ENCODE assay signal across 21 cellular contexts in genomic region chr10:119374236-119374635, GRCh38.
A peak's percentile ranks its signal among the peaks of the same experiment; 100 is the strongest.
DNase-seq lines count a peak whose midpoint lies in the region; ATAC-seq and TF ChIP-seq lines count a peak whose summit lies in the region.
"Had no signal": no experiment of that assay in that cellular context is flagged by ENCODE, and none has a peak within 500 bp of the region (broad histone marks: within the 10 kb centered on the region; RNA-seq: fewer than 3 reads in every experiment).

No MANE protein-coding gene starts in this region.

- H3K14ac ChIP-seq in IMR-90 (replicated peaks; ENCODE audit: low read depth, low read length), result no peak overlapping the region

- no peak overlapping the region for H3K23ac ChIP-seq in IMR-90 (ENCODE audit: low read depth, low read length)

- in situ Hi-C loops in IMR-90 (cut with MboI; ENCODE audit: low sequenced_read_pairs), result no loop called here

- no peaks in the 10 kb centered on the region for H3K27me3 Mint-ChIP-seq in activated T-cell treated with anti-CD3 and anti-CD28 coated beads, Interleukin-2, amount 50 U/mL, for 24 hours
- no peaks in the 10 kb centered on the region for H3K27me3 Mint-ChIP-seq in chondrocyte (ENCODE audit: low read depth)
- no peaks in the 10 kb centered on the region for H3K27me3 Mint-ChIP-seq in stimulated activated memory B cell treated with anti-CD40 and anti-IgM and Interleukin-4, amounts not matched to agents 10 μg/mL and 1 μg/mL and 100 μg/mL, for 72 hours
- H3K27me3 Mint-ChIP-seq: IgD-negative memory B cell had no signal

- no peak overlapping the region for H2AFZ ChIP-seq in IMR-90 (replicated peaks; ENCODE audit: low read length, poor library complexity)

- peak overlapping the region; percentile 84 for H2AK5ac ChIP-seq in IMR-90 (ENCODE audit: low read depth, low read length)

- peak overlapping the region in 1 of 2 experiments; percentile 43; a peak in 1 of 4 replicates for H4K8ac ChIP-seq in IMR-90 (ENCODE audit: low read depth in 2 of 2, low read length in 2 of 2)

- H3K79me1 ChIP-seq in IMR-90 (ENCODE audit: low read depth in 1 of 2, low read length in 2 of 2), result peaks cover 61 to 83% of the 10 kb centered on the region in 2 experiments

- no peak overlapping the region for H3K4me3 Mint-ChIP-seq in activated T-cell treated with anti-CD3 and anti-CD28 coated beads, Interleukin-2, amount 50 U/mL, for 24 hours
- H3K4me3 Mint-ChIP-seq in chondrocyte (ENCODE audit: unreplicated experiment), result no peak overlapping the region
- no peak overlapping the region for H3K4me3 Mint-ChIP-seq in stimulated activated memory B cell treated with anti-CD40 and anti-IgM and Interleukin-4, amounts not matched to agents 10 μg/mL and 1 μg/mL and 100 μg/mL, for 72 hours
- H3K4me3 Mint-ChIP-seq: CD14-positive monocyte had no signal

- H4K5ac ChIP-seq in IMR-90 (ENCODE audit: low read depth, low read length), result no peak overlapping the region

- peaks cover 34% of the 10 kb centered on the region for H3K9me1 ChIP-seq in IMR-90 (ENCODE audit: insufficient read depth, low read length)

- H3K4me2 ChIP-seq in IMR-90 (ENCODE audit: low read depth, low read length), result no peak overlapping the region

- peaks cover 27% of the 10 kb centered on the region for H4K20me1 ChIP-seq in IMR-90 (ENCODE audit: insufficient read depth, low read length)

- intact Hi-C loops in IMR-90 (cut with micrococcal nuclease), result no loop called here

- POLR2A ChIA-PET in IMR-90 (lab: Charles Lee; ENCODE audit: unreplicated experiment), result no interaction called here

- no peaks in the 10 kb centered on the region for H3K27me3 ChIP-seq in IMR-90 (ENCODE audit: control insufficient read depth, insufficient read depth, low read length)
- H3K27me3 ChIP-seq: SJSA1 had no signal

- dilution Hi-C loops in IMR-90 (cut with HindIII; ENCODE audit: low sequenced_read_pairs, unreplicated experiment), result no loop called here

- H3K9me3 Mint-ChIP-seq in activated T-cell treated with anti-CD3 and anti-CD28 coated beads, Interleukin-2, amount 50 U/mL, for 24 hours, result no peaks in the 10 kb centered on the region
- no peaks in the 10 kb centered on the region for H3K9me3 Mint-ChIP-seq in chondrocyte (ENCODE audit: low read depth)
- peaks cover 4% of the 10 kb centered on the region for H3K9me3 Mint-ChIP-seq in stimulated activated memory B cell treated with anti-CD40 and anti-IgM and Interleukin-4, amounts not matched to agents 10 μg/mL and 1 μg/mL and 100 μg/mL, for 72 hours
- H3K9me3 Mint-ChIP-seq: CD14-positive monocyte had no signal

- peak overlapping the region; percentile 69 for H3K4ac ChIP-seq in IMR-90 (ENCODE audit: low read depth, low read length)

- H2BK20ac ChIP-seq in IMR-90 (ENCODE audit: low read depth, low read length), result 0 out of 2 replicates have a peak overlapping the region, but pooled peaks have one; percentile 39

- H3K4me3 ChIP-seq in IMR-90 (ENCODE audit: insufficient read depth, low read depth, low read length), result no peak overlapping the region
- H3K4me3 ChIP-seq: SJSA1 had no signal

- H3K4me1 Mint-ChIP-seq in activated T-cell treated with anti-CD3 and anti-CD28 coated beads, Interleukin-2, amount 50 U/mL, for 24 hours (ENCODE audit: low read depth), result peaks cover 36% of the 10 kb centered on the region
- peaks cover 25% of the 10 kb centered on the region for H3K4me1 Mint-ChIP-seq in chondrocyte (ENCODE audit: low read depth)
- peaks cover 75% of the 10 kb centered on the region for H3K4me1 Mint-ChIP-seq in stimulated activated memory B cell treated with anti-CD40 and anti-IgM and Interleukin-4, amounts not matched to agents 10 μg/mL and 1 μg/mL and 100 μg/mL, for 72 hours

- H3K4me1 ChIP-seq in IMR-90 (ENCODE audit: control insufficient read depth, insufficient read depth, low read length), result peaks cover 49% of the 10 kb centered on the region

- H3K56ac ChIP-seq in IMR-90 (ENCODE audit: extremely low read depth, insufficient read depth, low read length), result no peak overlapping the region

- no CpG with 5 or more reads among the region's 4 CpGs for WGBS in IMR-90 (ENCODE audit: extremely low coverage in 2 of 2, insufficient read length in 1 of 2), 2 experiments

- H4K91ac ChIP-seq in IMR-90 (ENCODE audit: insufficient read depth, low read depth, low read length), result peak overlapping the region; percentile 58; the same call in 1 of the 2 replicates

- no TSS peak for BruUV-seq in IMR-90 (replicated peaks; lab: Mats Ljungman, UMichigan)

- no peaks in the 10 kb centered on the region for H3K9me3 ChIP-seq in IMR-90 (ENCODE audit: control insufficient read depth, insufficient read depth, low read length)
- H3K9me3 ChIP-seq: SJSA1 had no signal

- CTCF ChIA-PET in IMR-90 (lab: Yijun Ruan, JAX), result no interaction called here

- no peak for TF ChIP-seq POLR2A in IMR-90 (IDR thresholded peaks at IDR 0.05; ENCODE audit: low read depth, low read length)

- no peak for ATAC-seq in IMR-90 (ENCODE audit: low read depth)
- no peak for ATAC-seq in stimulated activated memory B cell treated with anti-CD40 and anti-IgM and Interleukin-4, amounts not matched to agents 10 μg/mL and 1 μg/mL and 100 μg/mL, for 72 hours

- no peak for TF ChIP-seq CTCF in IMR-90 (conservative IDR thresholded peaks at IDR 0.05; ENCODE audit: low read depth, low read length)
- no peak for TF ChIP-seq CTCF in chondrocyte (IDR thresholded peaks at IDR 0.05)

- H3K27ac Mint-ChIP-seq in activated T-cell treated with anti-CD3 and anti-CD28 coated beads, Interleukin-2, amount 50 U/mL, for 24 hours, result peak overlapping the region; percentile 0
- no peak overlapping the region for H3K27ac Mint-ChIP-seq in chondrocyte (ENCODE audit: unreplicated experiment)
- H3K27ac Mint-ChIP-seq in stimulated activated memory B cell treated with anti-CD40 and anti-IgM and Interleukin-4, amounts not matched to agents 10 μg/mL and 1 μg/mL and 100 μg/mL, for 72 hours, result peak overlapping the region; percentile 0

- no peak overlapping the region for H2BK5ac ChIP-seq in IMR-90 (ENCODE audit: low read depth, low read length, poor library complexity, severe bottlenecking)

- no peak overlapping the region for H3K9ac ChIP-seq in IMR-90 (ENCODE audit: low read depth, low read length)

- H2BK120ac ChIP-seq in IMR-90 (ENCODE audit: low read depth, low read length), result peak overlapping the region; percentile 55

- no peak for DNase-seq in activated T-cell treated with anti-CD3 and anti-CD28 coated beads, Interleukin-2, amount 50 U/mL, for 24 hours
- DNase-seq in activated T-cell treated with anti-CD3 and anti-CD28 coated beads, Interleukin-2, amount 50 U/mL, for 1 hour, result no peak
- no peak for DNase-seq in IMR-90
- peak; percentile 61 for DNase-seq in chondrocyte (ENCODE audit: low spot score)
- no peak for DNase-seq in cerebellar cortex (ENCODE audit: low spot score)
- no peak for DNase-seq in NCI-H446 (lab: John Stamatoyannopoulos, UW)
- no peak for DNase-seq in SKM-1 treated with dmso at 0.1 percent for 144 hours (lab: John Stamatoyannopoulos, UW; ENCODE audit: unreplicated experiment)
- DNase-seq: ACHN, DMS53, GDM1, GOT3, HCEC 1CT, Karpas-422, NCI-H2081, NCI-H526, OCI-M1 had no signal

- no peak for TF ChIP-seq RAD21 in IMR-90 (IDR thresholded peaks at IDR 0.05; ENCODE audit: low read length)

- H3K18ac ChIP-seq in IMR-90 (ENCODE audit: low read depth, low read length), result no peak overlapping the region; the same call in 1 of the 2 replicates

- no peaks in the 10 kb centered on the region for H3K36me3 Mint-ChIP-seq in activated T-cell treated with anti-CD3 and anti-CD28 coated beads, Interleukin-2, amount 50 U/mL, for 24 hours (ENCODE audit: low read depth)
- no peaks in the 10 kb centered on the region for H3K36me3 Mint-ChIP-seq in chondrocyte (ENCODE audit: low read depth)
- H3K36me3 Mint-ChIP-seq in stimulated activated memory B cell treated with anti-CD40 and anti-IgM and Interleukin-4, amounts not matched to agents 10 μg/mL and 1 μg/mL and 100 μg/mL, for 72 hours, result peaks cover 14% of the 10 kb centered on the region

- no peak overlapping the region for H2AK9ac ChIP-seq in IMR-90 (replicated peaks; ENCODE audit: low read depth, low read length, poor library complexity)

- no peak overlapping the region for H3K27ac ChIP-seq in IMR-90 (ENCODE audit: insufficient read depth, low read length)
- H3K27ac ChIP-seq: 22Rv1, SJSA1 had no signal

- peak overlapping the region; percentile 57; the same call in 2 of the 3 replicates for H2BK15ac ChIP-seq in IMR-90 (ENCODE audit: low read depth, low read length)

- H3K36me3 ChIP-seq in IMR-90 (ENCODE audit: control insufficient read depth, insufficient read depth, low read length), result peaks cover 11% of the 10 kb centered on the region; the same call in 1 of the 2 replicates
- H3K36me3 ChIP-seq: SJSA1 had no signal

TF ChIP-seq in IMR-90, 13 proteins besides CTCF, POLR2A, EP300 and RAD21:
- TF ChIP-seq ELK1 (IDR thresholded peaks at IDR 0.05; ENCODE audit: borderline replicate concordance, low read depth, low read length) (no peak), MAZ (IDR thresholded peaks at IDR 0.05; ENCODE audit: borderline replicate concordance, low read depth, low read length) (no peak), CHD1 (IDR thresholded peaks at IDR 0.05; ENCODE audit: low read depth, low read length) (no peak), RFX5 (IDR thresholded peaks at IDR 0.05; ENCODE audit: low read depth, low read length) (no peak), MAFK (IDR thresholded peaks at IDR 0.05; ENCODE audit: low read depth, low read length) (no peak), BHLHE40 (IDR thresholded peaks at IDR 0.05; ENCODE audit: low read depth, low read length) (no peak), SMC3 (IDR thresholded peaks at IDR 0.05; ENCODE audit: low read depth, low read length) (no peak), MXI1 (IDR thresholded peaks at IDR 0.05; ENCODE audit: borderline replicate concordance, low read depth, low read length) (no peak), NFE2L2 (IDR thresholded peaks at IDR 0.05; ENCODE audit: low read depth, low read length) (no peak), FOS (IDR thresholded peaks at IDR 0.05; ENCODE audit: low read depth, low read length) (no peak)
